ENCODE assay signal across 22 cellular contexts in genomic region chr4:138943893-138944292, GRCh38.
"Had no signal": no experiment of that assay in that cellular context is flagged by ENCODE, and none has a peak within 500 bp of the region (broad histone marks: within the 10 kb centered on the region; RNA-seq: fewer than 3 reads in every experiment).

No MANE protein-coding gene starts in this region.

- H3K79me2 ChIP-seq: hepatocyte had no signal

- H3K36me3 ChIP-seq: esophagus muscularis mucosa, gastroesophageal sphincter, heart left ventricle, left ventricle myocardium inferior, lower lobe of right lung had no signal

- H3K4me3 ChIP-seq: coronary artery, dorsolateral prefrontal cortex, esophagus muscularis mucosa, gastroesophageal sphincter, heart left ventricle, hepatocyte, left ventricle myocardium inferior, lower lobe of right lung, mucosa of descending colon had no signal

- H3K4me1 ChIP-seq: esophagus muscularis mucosa, foreskin keratinocyte, gastroesophageal sphincter, heart left ventricle, left ventricle myocardium inferior, lower lobe of right lung had no signal

- ATAC-seq: foreskin keratinocyte, gastroesophageal sphincter, heart left ventricle, left cardiac atrium, left lobe of liver, lower lobe of right lung, mucosa of descending colon had no signal

- H3K27ac ChIP-seq: coronary artery, dorsolateral prefrontal cortex, esophagus muscularis mucosa, foreskin keratinocyte, gastroesophageal sphincter, heart left ventricle, hepatocyte, left ventricle myocardium inferior, lower lobe of right lung had no signal

- H3K4me2 ChIP-seq: hepatocyte had no signal

- DNase-seq: dermis blood vessel endothelial cell; dorsolateral prefrontal cortex; effector CD4-positive, alpha-beta T cell; effector memory CD4-positive, alpha-beta T cell; foreskin keratinocyte; heart left ventricle; hypothalamus; immature natural killer cell; islet precursor cell; kidney; kidney glomerular epithelial cell; left cardiac atrium; left ventricle myocardium inferior; lower lobe of right lung; mesenchymal stem cell; mucosa of descending colon; naive B cell had no signal

- H3K9me3 ChIP-seq: esophagus muscularis mucosa, gastroesophageal sphincter, heart left ventricle, left ventricle myocardium inferior, lower lobe of right lung, mucosa of descending colon had no signal

- H3K27me3 ChIP-seq: dorsolateral prefrontal cortex, esophagus muscularis mucosa, foreskin keratinocyte, gastroesophageal sphincter, heart left ventricle, hepatocyte had no signal

- H2AFZ ChIP-seq: hepatocyte had no signal
